ENCODE assay signal across 17 cellular contexts in genomic region chr7:22419488-22419887, GRCh38.
DNase-seq lines count a peak whose midpoint lies in the region; TF ChIP-seq lines count a peak whose summit lies in the region.
"Had no signal": no experiment of that assay in that cellular context is flagged by ENCODE, and none has a peak within 500 bp of the region (broad histone marks: within the 10 kb centered on the region; RNA-seq: fewer than 3 reads in every experiment).

No MANE protein-coding gene starts in this region.

- H3K27me3 Mint-ChIP-seq in activated T-helper 2 cell treated with anti-CD3 and anti-CD28 coated beads, Interferon-gamma antibody, Interleukin-2, Interleukin-4, amounts not matched to agents 10 μg/mL and 5 μg/mL and 100 μg/mL, durations not matched to agents 14 hours and 24 hours and 36 hours (ENCODE audit: low read depth), result peaks cover 13% of the 10 kb centered on the region

- no peaks in the 10 kb centered on the region for H3K4me1 Mint-ChIP-seq in activated T-helper 2 cell treated with anti-CD3 and anti-CD28 coated beads, Interferon-gamma antibody, Interleukin-2, Interleukin-4, amounts not matched to agents 10 μg/mL and 5 μg/mL and 100 μg/mL, durations not matched to agents 14 hours and 24 hours and 36 hours (ENCODE audit: low read depth)
- H3K4me1 Mint-ChIP-seq: CD8-positive, alpha-beta memory T cell had no signal

- DNase-seq in NCI-H1092 treated with DMSO at 0.1 percent for 48 hours (lab: John Stamatoyannopoulos, UW) (peak; percentile 28), NCI-H1092 (lab: John Stamatoyannopoulos, UW) (no peak), DMS53 (lab: John Stamatoyannopoulos, UW) (peak; percentile 72), NCI-H510A (lab: John Stamatoyannopoulos, UW) (peak; percentile 37), left kidney (ENCODE audit: low read depth, low spot score) (peak; percentile 73), GM13977 (ENCODE audit: low spot score) (no peak), NCI-H1105 treated with DMSO at 0.1 percent for 48 hours (lab: John Stamatoyannopoulos, UW) (no peak)
- no peak for DNase-seq in activated T-helper 2 cell treated with anti-CD3 and anti-CD28 coated beads, Interferon-gamma antibody, Interleukin-2, Interleukin-4, amounts not matched to agents 10 μg/mL and 5 μg/mL and 100 μg/mL, durations not matched to agents 14 hours and 24 hours and 36 hours (ENCODE audit: low spot score)
- DNase-seq: CD8-positive, alpha-beta memory T cell; DMS 273 treated with DMSO at 0.1 percent for 48 hours; HCEC 1CT; MV-4-11; NCI-H1694; NCI-H446 treated with DMSO at 0.1 percent for 48 hours; OCI-M1; RPMI8226; T-helper 9 cell had no signal

- H3K9me3 Mint-ChIP-seq in activated T-helper 2 cell treated with anti-CD3 and anti-CD28 coated beads, Interferon-gamma antibody, Interleukin-2, Interleukin-4, amounts not matched to agents 10 μg/mL and 5 μg/mL and 100 μg/mL, durations not matched to agents 14 hours and 24 hours and 36 hours, result no peaks in the 10 kb centered on the region

- in situ Hi-C loops in GM13977 (cut with MboI; ENCODE audit: low pct_unique_long_range_greater_than_20kb, low sequenced_read_pairs, unreplicated experiment), result no loop called here

- no peak for TF ChIP-seq CTCF in GM13977 (IDR thresholded peaks at IDR 0.05; ENCODE audit: extremely low read depth, insufficient read depth, missing control alignments)

- H3K27ac Mint-ChIP-seq in activated T-helper 2 cell treated with anti-CD3 and anti-CD28 coated beads, Interferon-gamma antibody, Interleukin-2, Interleukin-4, amounts not matched to agents 10 μg/mL and 5 μg/mL and 100 μg/mL, durations not matched to agents 14 hours and 24 hours and 36 hours, result no peak overlapping the region
- H3K27ac Mint-ChIP-seq: CD8-positive, alpha-beta memory T cell had no signal

- intact Hi-C loops in activated T-helper 2 cell treated with anti-CD3 and anti-CD28 coated beads, Interferon-gamma antibody, Interleukin-2, Interleukin-4, amounts not matched to agents 10 μg/mL and 5 μg/mL and 100 μg/mL, durations not matched to agents 14 hours and 24 hours and 36 hours (cut with micrococcal nuclease), result no loop called here

- no peak overlapping the region for H3K4me3 Mint-ChIP-seq in activated T-helper 2 cell treated with anti-CD3 and anti-CD28 coated beads, Interferon-gamma antibody, Interleukin-2, Interleukin-4, amounts not matched to agents 10 μg/mL and 5 μg/mL and 100 μg/mL, durations not matched to agents 14 hours and 24 hours and 36 hours (ENCODE audit: low read depth)
- H3K4me3 Mint-ChIP-seq: CD8-positive, alpha-beta memory T cell had no signal

- H3K36me3 Mint-ChIP-seq in activated T-helper 2 cell treated with anti-CD3 and anti-CD28 coated beads, Interferon-gamma antibody, Interleukin-2, Interleukin-4, amounts not matched to agents 10 μg/mL and 5 μg/mL and 100 μg/mL, durations not matched to agents 14 hours and 24 hours and 36 hours (ENCODE audit: low read depth), result no peaks in the 10 kb centered on the region
- H3K36me3 Mint-ChIP-seq: CD8-positive, alpha-beta memory T cell had no signal

Comparison
In these comparisons a context has a peak if more than half of its experiments do, and no peak if none do; other contexts are left out.
1. DNase-seq: peak in NCI-H1092 treated with DMSO at 0.1 percent for 48 hours (single experiment), DMS53 (single experiment), NCI-H510A (single experiment) and left kidney (single experiment); none in NCI-H1092 (single experiment), GM13977 (single experiment), activated T-helper 2 cell treated with anti-CD3 and anti-CD28 coated beads, Interferon-gamma antibody, Interleukin-2, Interleukin-4, amounts not matched to agents 10 μg/mL and 5 μg/mL and 100 μg/mL, durations not matched to agents 14 hours and 24 hours and 36 hours (single experiment) and NCI-H1105 treated with DMSO at 0.1 percent for 48 hours (single experiment).